In genomic region chr12:115709410-115710065, GRCh38 we compare ENCODE assay signal across 16 cellular contexts.
DNase-seq lines count a peak whose midpoint lies in the region; ATAC-seq and TF ChIP-seq lines count a peak whose summit lies in the region.
"Had no signal": no experiment of that assay in that cellular context is flagged by ENCODE, and none has a peak within 500 bp of the region (broad histone marks: within the 10 kb centered on the region; RNA-seq: fewer than 3 reads in every experiment).

No MANE protein-coding gene starts in this region.

- peak overlapping the region; percentile 54 for H3K4me2 ChIP-seq in fibroblast of lung (ENCODE audit: extremely low read depth, insufficient read depth, low read length)

- no peaks in the 10 kb centered on the region for H3K36me3 Mint-ChIP-seq in nephron progenitor cell (ENCODE audit: low read depth)
- H3K36me3 Mint-ChIP-seq in CD14-positive monocyte: no peaks in the 10 kb centered on the region

- H3K27ac Mint-ChIP-seq in nephron progenitor cell (peak overlapping the region; percentile 21), CD14-positive monocyte (no peak overlapping the region)
- H3K27ac Mint-ChIP-seq: activated naive CD4-positive, alpha-beta T cell treated with anti-CD3 and anti-CD28 coated beads, Interleukin-2, amount 50 U/mL, for 72 hours had no signal

- no peak overlapping the region for H3K4me3 ChIP-seq in fibroblast of lung (replicated peaks in 1 of 4; ENCODE audit: control extremely low read depth in 1 of 4, insufficient read depth in 1 of 4, low read depth in 3 of 4, low read length in 4 of 4)

- no peak for ATAC-seq in HG03460 (IDR thresholded peaks at IDR 0.05; ENCODE audit: unreplicated experiment)
- ATAC-seq: activated naive CD4-positive, alpha-beta T cell treated with anti-CD3 and anti-CD28 coated beads, Interleukin-2, amount 50 U/mL, for 72 hours had no signal

- H3K36me3 ChIP-seq in fibroblast of lung (ENCODE audit: control insufficient read depth, insufficient read depth, low read length): no peaks in the 10 kb centered on the region

- no peaks in the 10 kb centered on the region for H3K27me3 ChIP-seq in fibroblast of lung (ENCODE audit: control insufficient read depth, insufficient read depth, low read length)

- peak overlapping the region; percentile 25 for H2AFZ ChIP-seq in fibroblast of lung (ENCODE audit: low read length)

- no peak overlapping the region for H3K9ac ChIP-seq in fibroblast of lung (ENCODE audit: insufficient read depth, low read length)

- DNase-seq in AG08395 (ENCODE audit: low spot score) (peak; percentile 27), H4 (ENCODE audit: low spot score) (peak; percentile 45), fibroblast of lung (ENCODE audit: low read depth in 2 of 2) (peak in 1 of 2 donors; percentile 32), nephron progenitor cell (peak; percentile 11), NCI-H526 (lab: John Stamatoyannopoulos, UW) (no peak), CD14-positive monocyte (ENCODE audit: low spot score) (no peak), T-helper 2 cell (no peak)
- DNase-seq: AML-193; DND-41; erythroblast; Karpas-422; NCI-H2029 treated with DMSO at 0.1 percent for 48 hours; stimulated activated CD4-positive, alpha-beta T cell treated with anti-CD3 and anti-CD28 coated beads, Interleukin-12 subunit alpha, Interleukin-12 subunit beta, amount 100 ng/mL, for 4 hours had no signal

- no peaks in the 10 kb centered on the region for H3K9me3 ChIP-seq in fibroblast of lung (ENCODE audit: control insufficient read depth, insufficient read depth, low read depth, low read length)

- H3K9me3 Mint-ChIP-seq in nephron progenitor cell (peaks cover 6% of the 10 kb centered on the region), CD14-positive monocyte (peaks cover 0 to 3% (median 1%) of the 10 kb centered on the region in 7 donors)

- no peaks in the 10 kb centered on the region for H3K4me1 ChIP-seq in fibroblast of lung (ENCODE audit: control insufficient read depth, extremely low read depth, insufficient read depth, low read length)

- H3K4me3 Mint-ChIP-seq in nephron progenitor cell: no peak overlapping the region
- no peak overlapping the region for H3K4me3 Mint-ChIP-seq in CD14-positive monocyte

- H3K27me3 Mint-ChIP-seq in nephron progenitor cell (ENCODE audit: low read depth, poor library complexity) (peaks cover 7% of the 10 kb centered on the region), CD14-positive monocyte (ENCODE audit: low read depth in 3 of 3) (peaks cover 1 to 4% (median 3%) of the 10 kb centered on the region in 3 donors)

- H3K79me2 ChIP-seq in fibroblast of lung (ENCODE audit: control insufficient read depth, insufficient read depth, low read length): no peaks in the 10 kb centered on the region

- intact Hi-C loops in CD14-positive monocyte (cut with micrococcal nuclease): no loop called here

- peaks cover 13% of the 10 kb centered on the region for H3K4me1 Mint-ChIP-seq in nephron progenitor cell
- H3K4me1 Mint-ChIP-seq in CD14-positive monocyte: no peaks in the 10 kb centered on the region

- no peaks in the 10 kb centered on the region for H4K20me1 ChIP-seq in fibroblast of lung (ENCODE audit: control insufficient read depth, extremely low read depth, insufficient read depth, low read length)

- no peak overlapping the region for H3K27ac ChIP-seq in fibroblast of lung (ENCODE audit: insufficient read depth, low read length)
- H3K27ac ChIP-seq: VCaP had no signal

- TF ChIP-seq CTCF in fibroblast of lung (conservative IDR thresholded peaks at IDR 0.05 in 1 of 2, IDR thresholded peaks at IDR 0.05 in 1 of 2; ENCODE audit: low read depth in 1 of 2, low read length in 2 of 2): no peak
- TF ChIP-seq CTCF in nephron progenitor cell (IDR thresholded peaks at IDR 0.05): no peak
- TF ChIP-seq CTCF in CD14-positive monocyte (IDR thresholded peaks at IDR 0.05): no peak

Comparison
In these comparisons a context has a peak if more than half of its experiments do, and no peak if none do; other contexts are left out.
1. DNase-seq: peak in AG08395 (single experiment), H4 (single experiment) and nephron progenitor cell (single experiment); none in NCI-H526 (0 of 2), CD14-positive monocyte (single experiment) and T-helper 2 cell (0 of 5).